8 cellular contexts compared by ENCODE assay signal in genomic region chr18:44895176-44895798, GRCh38.
DNase-seq lines count a peak whose midpoint lies in the region; ATAC-seq and TF ChIP-seq lines count a peak whose summit lies in the region.

No MANE protein-coding gene starts in this region.

- no peaks in the 10 kb centered on the region for H3K27me3 ChIP-seq in spleen (replicated peaks in 1 of 7)

- peak; percentile 14 for DNase-seq in DMS 273 treated with DMSO at 0.1 percent for 48 hours (lab: John Stamatoyannopoulos, UW)
- peak; percentile 72 for DNase-seq in LNCaP clone FGC (ENCODE audit: low read depth)
- DNase-seq in UCSD-AML1 (lab: John Stamatoyannopoulos, UW; ENCODE audit: unreplicated experiment) = peak; percentile 24
- DNase-seq in foreskin fibroblast = peak; percentile 55 to 73
- DNase-seq in spleen = no peak

- no peak for TF ChIP-seq POLR2A in spleen (IDR thresholded peaks at IDR 0.05)

- H3K9me3 ChIP-seq in spleen = peaks cover 0 to 15% (median 12%) of the 10 kb centered on the region in 8 donors

- intact Hi-C loops in spleen (cut with DNase I; ENCODE audit: low total_unique reads) = no loop called here

- H3K4me1 ChIP-seq in spleen = peaks cover 3 to 29% (median 9%) of the 10 kb centered on the region in 6 donors

- peak; percentile 81 for ATAC-seq in GM18909 (IDR thresholded peaks at IDR 0.05; ENCODE audit: poor library complexity, unreplicated experiment)
- no peak for ATAC-seq in HG03521 (IDR thresholded peaks at IDR 0.05; ENCODE audit: unreplicated experiment)
- no peak for ATAC-seq in HG03280 (IDR thresholded peaks at IDR 0.05; ENCODE audit: unreplicated experiment)

- no peak overlapping the region for H3K4me3 ChIP-seq in LNCaP clone FGC (ENCODE audit: low read depth, low read length)
- H3K4me3 ChIP-seq in foreskin fibroblast (ENCODE audit: low read depth in 1 of 2, low read length in 2 of 2) = no peak overlapping the region
- no peak overlapping the region for H3K4me3 ChIP-seq in spleen

- WGBS in spleen, 5 donors = 14 to 40% (median 28%) methylated on average over 1 of the region's 1 CpG

- H3K36me3 ChIP-seq in spleen = peaks cover 0 to 5% (median 0%) of the 10 kb centered on the region in 6 donors

- H3K27ac ChIP-seq in spleen = no peak overlapping the region

- TF ChIP-seq CTCF in LNCaP clone FGC (IDR thresholded peaks at IDR 0.05; ENCODE audit: control insufficient read depth, extremely low read depth, insufficient read depth) (peak; percentile 75), foreskin fibroblast (IDR thresholded peaks at IDR 0.05; ENCODE audit: low read depth, low read length) (peak; percentile 56), spleen (IDR thresholded peaks at IDR 0.05 in 8 of 11, conservative IDR thresholded peaks at IDR 0.05 in 3 of 11) (peak in 8 of 11 experiments; percentile 14 to 46 (median 37))
